16 cellular contexts compared by ENCODE assay signal in the genomic region with DNA sequence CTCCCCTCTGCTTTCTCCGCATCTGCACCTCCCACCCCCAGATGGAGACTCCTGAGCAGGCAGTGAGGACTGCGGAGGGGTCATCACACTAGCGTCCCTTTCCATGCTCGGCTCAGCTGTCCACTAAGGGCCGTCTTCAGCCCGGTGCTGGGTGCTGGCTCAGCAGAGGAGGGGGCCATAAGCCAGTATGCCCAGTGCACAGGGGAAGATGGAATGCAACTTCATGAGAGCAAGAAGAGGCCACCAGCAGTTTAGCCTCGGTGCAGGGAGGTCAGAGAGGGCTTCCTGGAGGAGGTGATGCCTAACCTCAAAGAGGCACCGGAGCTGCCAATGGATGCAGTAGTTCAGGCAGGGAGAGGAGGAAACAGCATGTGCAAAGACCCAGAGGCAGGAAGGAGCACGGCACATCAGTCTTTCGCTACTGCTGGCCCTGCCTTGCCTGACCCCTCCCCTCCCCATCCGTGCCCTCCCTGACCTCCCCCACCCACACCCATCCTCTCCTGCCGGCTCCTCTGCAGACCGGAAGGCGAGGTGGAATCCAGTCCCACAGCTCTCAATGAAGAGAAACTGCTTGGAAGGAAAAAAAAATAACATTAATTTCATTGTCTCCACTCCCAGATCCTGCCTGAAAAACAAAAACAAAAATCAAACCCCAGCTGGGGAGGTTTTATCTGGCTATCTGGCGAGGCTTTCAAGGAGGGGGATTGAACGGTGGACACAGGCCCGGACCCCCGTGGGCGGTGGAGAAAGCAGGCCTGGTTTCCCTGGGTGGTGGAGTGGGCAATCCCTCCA. TPM values are rescaled to one million over a fixed set of nuclear protein-coding genes. Genes with fewer than 3 reads are reported as not detected.
A peak's percentile ranks its signal among the peaks of the same experiment; 100 is the strongest.
DNase-seq lines count a peak whose midpoint lies in the region.
"Had no signal": no experiment of that assay in that cellular context is flagged by ENCODE, and none has a peak within 500 bp of the region (broad histone marks: within the 10 kb centered on the region; RNA-seq: fewer than 3 reads in every experiment).

No MANE protein-coding gene starts in this region.

- peak overlapping the region; percentile 84 for H3K27ac ChIP-seq in skeletal muscle tissue (ENCODE audit: low read depth, low read length)

- no peaks in the 10 kb centered on the region for H3K9me3 ChIP-seq in skeletal muscle tissue (ENCODE audit: control insufficient read depth in 3 of 3, low read length in 3 of 3)

- peak overlapping the region in 1 of 3 donors; percentile 68 for H3K9ac ChIP-seq in skeletal muscle tissue (ENCODE audit: low read depth in 1 of 3, low read length in 3 of 3)

- H3K27me3 ChIP-seq in skeletal muscle tissue (ENCODE audit: control insufficient read depth in 3 of 3, insufficient read depth in 3 of 3, low read length in 3 of 3), result peaks cover 0 to 2% (median 0%) of the 10 kb centered on the region in 3 donors

- peaks cover 55 to 73% (median 71%) of the 10 kb centered on the region in 3 donors for H3K4me1 ChIP-seq in skeletal muscle tissue (ENCODE audit: control insufficient read depth in 3 of 3, insufficient read depth in 3 of 3, low read length in 3 of 3)

- no peaks in the 10 kb centered on the region for H3K36me3 ChIP-seq in skeletal muscle tissue (ENCODE audit: control insufficient read depth in 3 of 3, insufficient read depth in 3 of 3, low read length in 3 of 3)

- no peak overlapping the region for H3K4me3 ChIP-seq in skeletal muscle tissue (ENCODE audit: low read length in 3 of 3)

- DNase-seq in HuH-7.5 (ENCODE audit: low spot score), result peak; percentile 13
- DNase-seq in dermis blood vessel endothelial cell, result peak; percentile 71
- DNase-seq in lung microvascular endothelial cell (ENCODE audit: low read depth in 2 of 2), result peak; percentile 42 to 65
- no peak for DNase-seq in nucleus accumbens (lab: John Stamatoyannopoulos, UW)
- DNase-seq in NCI-H69 (lab: John Stamatoyannopoulos, UW), result no peak
- DNase-seq in HuH-7 (ENCODE audit: low spot score), result no peak
- no peak for DNase-seq in T-helper 2 cell
- DNase-seq: activated CD4-positive, alpha-beta memory T cell treated with anti-CD3 and anti-CD28 coated beads for 36 hours; activated effector memory CD4-positive, alpha-beta T cell treated with anti-CD3 and anti-CD28 coated beads, Interleukin-2, amount 50 U/mL, for 16 hours; DMS79 treated with DMSO at 0.1 percent for 48 hours; HFFc6; NCI-H1694; NCI-H526; occipital lobe; stimulated activated CD8-positive, alpha-beta memory T cell treated with anti-CD3 and anti-CD28 coated beads, Interleukin-4, amount 100 ng/mL, for 48 hours had no signal

RNA-seq across cellular contexts. Expression of gene PLXND1, which starts 15.3 kb away (rescaled TPM):
- total RNA-seq in dermis blood vessel endothelial cell (415 and 872 TPM in 2 replicates), lung microvascular endothelial cell (131 and 262 TPM in 2 replicates), skeletal muscle tissue (92.4 TPM)

Comparison
In these comparisons a context has a peak if more than half of its experiments do, and no peak if none do; other contexts are left out.
1. DNase-seq: peak in HuH-7.5 (single experiment), dermis blood vessel endothelial cell (single experiment) and lung microvascular endothelial cell (2 of 2); none in nucleus accumbens (0 of 56), NCI-H69 (single experiment), HuH-7 (single experiment) and T-helper 2 cell (0 of 5).